ENCODE assay signal across 1 cellular context in the genomic region with DNA sequence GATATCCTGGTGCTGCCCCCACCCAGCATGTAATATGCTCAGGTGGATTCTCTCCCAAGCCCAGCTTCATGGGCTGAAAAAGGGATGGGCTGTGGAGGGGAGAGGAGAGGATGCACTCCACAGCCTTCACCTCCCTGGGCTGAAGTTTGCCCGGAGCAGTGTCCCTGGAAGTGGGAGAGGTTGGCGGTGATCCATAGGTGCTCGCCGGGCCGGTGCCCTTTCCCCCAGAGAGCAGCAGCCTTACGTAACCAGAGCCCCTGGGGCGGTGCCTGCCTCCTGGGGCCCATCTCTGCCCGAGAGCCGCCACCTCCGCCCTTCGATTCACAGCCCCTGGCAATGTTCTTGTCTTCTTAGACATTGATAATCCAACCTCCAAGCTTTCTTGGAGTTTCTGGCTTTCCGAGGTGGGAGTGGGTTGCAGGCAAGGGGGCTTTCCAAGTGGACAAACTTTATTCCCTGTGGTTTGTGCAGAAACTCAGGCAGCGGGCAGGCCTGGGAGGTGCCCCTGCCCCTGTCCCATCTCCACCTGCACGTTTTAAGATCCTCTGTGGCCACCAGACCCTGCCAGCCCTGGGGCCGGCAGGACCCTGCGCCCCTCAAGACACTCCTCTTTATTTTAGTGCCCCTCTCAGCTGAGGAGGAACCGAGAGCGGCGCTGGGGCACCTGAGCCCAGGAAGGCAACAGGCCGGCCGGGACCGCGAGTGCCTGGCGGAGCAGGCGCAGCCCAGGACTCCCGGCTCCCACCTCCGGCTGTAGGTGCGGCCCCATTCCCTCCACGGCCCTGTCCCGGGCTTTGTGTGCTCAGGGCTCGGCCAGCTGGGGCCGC.
TF ChIP-seq lines count a peak whose summit lies in the region.

No MANE protein-coding gene starts in this region.

TF ChIP-seq in GM23338, 12 proteins besides CTCF, POLR2A, EP300 and RAD21:
- TF ChIP-seq POLR2AphosphoS5 (IDR thresholded peaks at IDR 0.05; ENCODE audit: low read depth) = peak; percentile 13; the same call in 1 of the 2 replicates
- TF ChIP-seq EZH2 (IDR thresholded peaks at IDR 0.05; ENCODE audit: low read depth, unreplicated experiment) = no peak
- TF ChIP-seq, protein P1, sequence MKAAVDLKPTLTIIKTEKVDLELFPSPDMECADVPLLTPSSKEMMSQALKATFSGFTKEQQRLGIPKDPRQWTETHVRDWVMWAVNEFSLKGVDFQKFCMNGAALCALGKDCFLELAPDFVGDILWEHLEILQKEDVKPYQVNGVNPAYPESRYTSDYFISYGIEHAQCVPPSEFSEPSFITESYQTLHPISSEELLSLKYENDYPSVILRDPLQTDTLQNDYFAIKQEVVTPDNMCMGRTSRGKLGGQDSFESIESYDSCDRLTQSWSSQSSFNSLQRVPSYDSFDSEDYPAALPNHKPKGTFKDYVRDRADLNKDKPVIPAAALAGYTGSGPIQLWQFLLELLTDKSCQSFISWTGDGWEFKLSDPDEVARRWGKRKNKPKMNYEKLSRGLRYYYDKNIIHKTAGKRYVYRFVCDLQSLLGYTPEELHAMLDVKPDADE (IDR thresholded peaks at IDR 0.05) = no peak
